In the genomic region with DNA sequence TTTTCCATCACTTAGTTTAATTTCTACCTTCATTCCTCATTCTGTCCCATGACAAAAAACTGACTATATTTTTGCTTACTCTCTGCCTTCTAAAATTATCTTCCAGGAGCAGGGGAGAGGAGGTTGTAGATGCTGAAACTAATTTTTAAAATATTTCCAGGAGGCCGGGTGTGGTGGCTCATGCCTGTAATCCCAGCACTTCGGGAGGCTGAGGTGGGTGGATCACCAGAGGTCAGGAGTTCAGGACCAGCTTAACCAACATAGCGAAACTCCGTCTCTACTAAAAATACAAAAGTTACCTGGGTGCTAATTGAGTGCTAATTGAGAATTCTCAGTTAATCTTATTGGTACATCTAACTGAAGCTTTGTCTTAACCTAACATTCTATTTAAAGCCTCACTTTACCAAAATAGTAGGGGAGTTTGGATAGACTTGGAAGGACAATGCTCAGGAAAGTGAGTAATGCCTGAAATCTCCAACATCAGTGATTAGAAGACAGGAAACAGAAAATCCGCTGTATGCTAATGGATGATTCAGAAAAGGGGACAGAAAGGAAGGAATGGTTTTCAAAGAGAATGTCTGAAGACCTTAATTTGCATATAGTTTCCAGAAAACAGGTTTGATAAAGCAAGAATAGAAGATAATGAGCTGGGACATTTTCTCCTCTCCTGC, we compare ENCODE assay signal across 23 cellular contexts.
DNase-seq lines count a peak whose midpoint lies in the region; ATAC-seq, FAIRE-seq and TF ChIP-seq lines count a peak whose summit lies in the region.
"Had no signal": no experiment of that assay in that cellular context is flagged by ENCODE, and none has a peak within 500 bp of the region (broad histone marks: within the 10 kb centered on the region; RNA-seq: fewer than 3 reads in every experiment).

No MANE protein-coding gene starts in this region.

- TF ChIP-seq CTCF in fibroblast of the aortic adventitia (IDR thresholded peaks at IDR 0.05; ENCODE audit: insufficient read depth, low read length), result no peak
- TF ChIP-seq CTCF in MM.1S (IDR thresholded peaks at IDR 0.05; ENCODE audit: low read length), result no peak

- H3K36me3 ChIP-seq in MM.1S (replicated peaks; ENCODE audit: insufficient read depth, low read length), result no peaks in the 10 kb centered on the region
- H3K36me3 ChIP-seq: adrenal gland, HAP-1, tibial artery had no signal

- no peak overlapping the region for H3K27ac ChIP-seq in MM.1S (ENCODE audit: low read length)
- H3K27ac ChIP-seq: adrenal gland, psoas muscle, tibial artery had no signal

- H3K9ac ChIP-seq in MM.1S (ENCODE audit: low read length), result no peak overlapping the region

- H3K9me2 ChIP-seq in MM.1S (replicated peaks; ENCODE audit: insufficient read depth, low read length), result no peaks in the 10 kb centered on the region

- H3K4me1 ChIP-seq in MM.1S (ENCODE audit: low read length), result no peaks in the 10 kb centered on the region
- H3K4me1 ChIP-seq: adrenal gland, HAP-1, psoas muscle, tibial artery had no signal

- H3F3A ChIP-seq in MM.1S (ENCODE audit: insufficient read depth, low read length), result no peaks in the 10 kb centered on the region

- FAIRE-seq in H54 (lab: Jason Lieb, UNC) (peak; percentile 68), urothelium cell line (lab: Jason Lieb, UNC) (no peak)
- FAIRE-seq: frontal cortex, HTR-8/SVneo had no signal

- no peaks in the 10 kb centered on the region for H3K27me3 ChIP-seq in MM.1S (replicated peaks; ENCODE audit: insufficient read depth, low read length)
- H3K27me3 ChIP-seq: adrenal gland, tibial artery had no signal

- peak; percentile 73 for ATAC-seq in SK-N-SH treated with all-trans-retinoic acid at 6 μM for 48 hours
- no peak for ATAC-seq in GM18858 (IDR thresholded peaks at IDR 0.05; ENCODE audit: unreplicated experiment)
- ATAC-seq: activated CD4-positive, CD25-positive, alpha-beta regulatory T cell treated with anti-CD3 and anti-CD28 coated beads, Interleukin-2, amount 50 U/mL, for 24 hours; activated CD8-positive, alpha-beta memory T cell treated with anti-CD3 and anti-CD28 coated beads, Interleukin-2, amount 10 ng/mL, durations not matched to agents 7 days and 5 days; psoas muscle; stimulated activated effector memory CD8-positive, alpha-beta T cell treated with anti-CD3 and anti-CD28 coated beads, Interleukin-12 subunit alpha, Interleukin-12 subunit beta, amount 100 ng/mL, for 72 hours had no signal

- H4K20me1 ChIP-seq in MM.1S (ENCODE audit: insufficient read depth, low read length), result no peaks in the 10 kb centered on the region

- H3K9me3 ChIP-seq in MM.1S (replicated peaks; ENCODE audit: insufficient read depth, low read length), result no peaks in the 10 kb centered on the region
- H3K9me3 ChIP-seq: adrenal gland, HAP-1, psoas muscle, tibial artery had no signal

- TF ChIP-seq POLR2A in H54 (IDR thresholded peaks at IDR 0.05; ENCODE audit: low read depth, low read length), result no peak

- no peak overlapping the region for H3K4me2 ChIP-seq in MM.1S (ENCODE audit: low read depth, low read length)

- no peaks in the 10 kb centered on the region for H3K79me2 ChIP-seq in MM.1S (ENCODE audit: low read length)

- DNase-seq in H54 (ENCODE audit: insufficient read length, low spot score), result no peak
- peak; percentile 77 for DNase-seq in fibroblast of the aortic adventitia (ENCODE audit: low read depth)
- DNase-seq in non-pigmented ciliary epithelial cell (ENCODE audit: low read depth), result peak; percentile 43
- no peak for DNase-seq in islet precursor cell
- DNase-seq in urothelium cell line (ENCODE audit: low spot score), result no peak
- no peak for DNase-seq in MM.1S
- DNase-seq: activated CD8-positive, alpha-beta memory T cell treated with anti-CD3 and anti-CD28 coated beads, Interleukin-2, amount 10 ng/mL, durations not matched to agents 7 days and 5 days; adrenal gland; cerebellar nuclear complex; NCI-H1930; NCI-H510A; nephron progenitor cell; psoas muscle; SHP77 treated with DMSO at 0.1 percent for 48 hours; stimulated activated CD4-positive, alpha-beta T cell treated with anti-CD3 and anti-CD28 coated beads, Interleukin-12 subunit alpha, Interleukin-12 subunit beta, amount 100 ng/mL, for 4 hours; tibial artery had no signal

- H2AFZ ChIP-seq in MM.1S (ENCODE audit: low read length), result no peak overlapping the region

- H3K4me3 ChIP-seq in fibroblast of the aortic adventitia (ENCODE audit: low read depth, low read length) (no peak overlapping the region), MM.1S (ENCODE audit: low read length) (no peak overlapping the region)
- H3K4me3 ChIP-seq: adrenal gland, HAP-1, psoas muscle, tibial artery had no signal

TF ChIP-seq in SK-N-SH treated with all-trans-retinoic acid at 6 μM for 48 hours, 23 proteins besides CTCF, POLR2A, EP300 and RAD21:
- TF ChIP-seq, protein P1, sequence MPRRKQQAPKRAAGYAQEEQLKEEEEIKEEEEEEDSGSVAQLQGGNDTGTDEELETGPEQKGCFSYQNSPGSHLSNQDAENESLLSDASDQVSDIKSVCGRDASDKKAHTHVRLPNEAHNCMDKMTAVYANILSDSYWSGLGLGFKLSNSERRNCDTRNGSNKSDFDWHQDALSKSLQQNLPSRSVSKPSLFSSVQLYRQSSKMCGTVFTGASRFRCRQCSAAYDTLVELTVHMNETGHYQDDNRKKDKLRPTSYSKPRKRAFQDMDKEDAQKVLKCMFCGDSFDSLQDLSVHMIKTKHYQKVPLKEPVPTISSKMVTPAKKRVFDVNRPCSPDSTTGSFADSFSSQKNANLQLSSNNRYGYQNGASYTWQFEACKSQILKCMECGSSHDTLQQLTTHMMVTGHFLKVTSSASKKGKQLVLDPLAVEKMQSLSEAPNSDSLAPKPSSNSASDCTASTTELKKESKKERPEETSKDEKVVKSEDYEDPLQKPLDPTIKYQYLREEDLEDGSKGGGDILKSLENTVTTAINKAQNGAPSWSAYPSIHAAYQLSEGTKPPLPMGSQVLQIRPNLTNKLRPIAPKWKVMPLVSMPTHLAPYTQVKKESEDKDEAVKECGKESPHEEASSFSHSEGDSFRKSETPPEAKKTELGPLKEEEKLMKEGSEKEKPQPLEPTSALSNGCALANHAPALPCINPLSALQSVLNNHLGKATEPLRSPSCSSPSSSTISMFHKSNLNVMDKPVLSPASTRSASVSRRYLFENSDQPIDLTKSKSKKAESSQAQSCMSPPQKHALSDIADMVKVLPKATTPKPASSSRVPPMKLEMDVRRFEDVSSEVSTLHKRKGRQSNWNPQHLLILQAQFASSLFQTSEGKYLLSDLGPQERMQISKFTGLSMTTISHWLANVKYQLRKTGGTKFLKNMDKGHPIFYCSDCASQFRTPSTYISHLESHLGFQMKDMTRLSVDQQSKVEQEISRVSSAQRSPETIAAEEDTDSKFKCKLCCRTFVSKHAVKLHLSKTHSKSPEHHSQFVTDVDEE (CRISPR knock-in tag; IDR thresholded peaks at IDR 0.05), result no peak
- TF ChIP-seq GLIS3 (CRISPR knock-in tag; IDR thresholded peaks at IDR 0.05) (no peak), SNAI2 (CRISPR knock-in tag; IDR thresholded peaks at IDR 0.05) (no peak), ZNF565 (CRISPR knock-in tag; conservative IDR thresholded peaks at IDR 0.05; ENCODE audit: low read depth) (no peak), TCF4 (CRISPR knock-in tag; IDR thresholded peaks at IDR 0.05; ENCODE audit: borderline replicate concordance) (no peak), OSR1 (CRISPR knock-in tag; IDR thresholded peaks at IDR 0.05) (no peak)
- TF ChIP-seq, protein P2, sequence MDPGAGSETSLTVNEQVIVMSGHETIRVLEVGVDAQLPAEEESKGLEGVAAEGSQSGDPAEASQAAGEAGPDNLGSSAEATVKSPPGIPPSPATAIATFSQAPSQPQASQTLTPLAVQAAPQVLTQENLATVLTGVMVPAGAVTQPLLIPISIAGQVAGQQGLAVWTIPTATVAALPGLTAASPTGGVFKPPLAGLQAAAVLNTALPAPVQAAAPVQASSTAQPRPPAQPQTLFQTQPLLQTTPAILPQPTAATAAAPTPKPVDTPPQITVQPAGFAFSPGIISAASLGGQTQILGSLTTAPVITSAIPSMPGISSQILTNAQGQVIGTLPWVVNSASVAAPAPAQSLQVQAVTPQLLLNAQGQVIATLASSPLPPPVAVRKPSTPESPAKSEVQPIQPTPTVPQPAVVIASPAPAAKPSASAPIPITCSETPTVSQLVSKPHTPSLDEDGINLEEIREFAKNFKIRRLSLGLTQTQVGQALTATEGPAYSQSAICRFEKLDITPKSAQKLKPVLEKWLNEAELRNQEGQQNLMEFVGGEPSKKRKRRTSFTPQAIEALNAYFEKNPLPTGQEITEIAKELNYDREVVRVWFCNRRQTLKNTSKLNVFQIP (CRISPR knock-in tag; IDR thresholded peaks at IDR 0.05; ENCODE audit: borderline replicate concordance, low read depth), result no peak

Comparison
In these comparisons a context has a peak if more than half of its experiments do, and no peak if none do; other contexts are left out.
1. DNase-seq: peak in fibroblast of the aortic adventitia (single experiment) and non-pigmented ciliary epithelial cell (single experiment); none in H54 (single experiment), islet precursor cell (single experiment), urothelium cell line (single experiment) and MM.1S (single experiment).